26 cellular contexts compared by ENCODE assay signal in genomic region chr10:74208997-74209396, GRCh38.
"Had no signal": no experiment of that assay in that cellular context is flagged by ENCODE, and none has a peak within 500 bp of the region (broad histone marks: within the 10 kb centered on the region; RNA-seq: fewer than 3 reads in every experiment).

No MANE protein-coding gene starts in this region.

- H3K4me3 Mint-ChIP-seq: dendritic cell treated with granulocyte-macrophage colony-stimulating factor and Interleukin-4, amounts not matched to agents 40 ng/mL and 50 ng/mL, for 4 days; endodermal cell; naive thymus-derived CD4-positive, alpha-beta T cell; T-helper 1 cell treated with Interleukin-12 subunit alpha and Interleukin-12 subunit beta and Interleukin-4 antibody, amounts not matched to agents 30 μg/mL and 1 μg/mL, for 36 hours had no signal

- H3K27me3 Mint-ChIP-seq: dendritic cell treated with granulocyte-macrophage colony-stimulating factor and Interleukin-4, amounts not matched to agents 40 ng/mL and 50 ng/mL, for 4 days; naive thymus-derived CD4-positive, alpha-beta T cell had no signal

- ATAC-seq: activated CD4-positive, CD25-positive, alpha-beta regulatory T cell treated with anti-CD3 and anti-CD28 coated beads, Interleukin-2, amount 50 U/mL, for 24 hours; left cardiac atrium; left ventricle myocardium superior; naive thymus-derived CD4-positive, alpha-beta T cell had no signal

- H3K36me3 ChIP-seq: brain microvascular endothelial cell, right atrium auricular region had no signal

- H3K4me3 ChIP-seq: esophagus muscularis mucosa, right atrium auricular region, tibial nerve had no signal

- H3K27ac ChIP-seq: brain microvascular endothelial cell, esophagus muscularis mucosa, parathyroid adenoma, right atrium auricular region, tibial nerve, VCaP had no signal

- H3K27me3 ChIP-seq: brain microvascular endothelial cell, esophagus muscularis mucosa, right atrium auricular region, tibial nerve had no signal

- H2AFZ ChIP-seq: parathyroid adenoma had no signal

- H3K4me1 Mint-ChIP-seq: endodermal cell had no signal

- H3K4me1 ChIP-seq: esophagus muscularis mucosa, right atrium auricular region, tibial nerve had no signal

- H3K9ac ChIP-seq: parathyroid adenoma had no signal

- H3K27ac Mint-ChIP-seq: dendritic cell treated with granulocyte-macrophage colony-stimulating factor and Interleukin-4, amounts not matched to agents 40 ng/mL and 50 ng/mL, for 4 days; endodermal cell; T-helper 1 cell treated with Interleukin-12 subunit alpha and Interleukin-12 subunit beta and Interleukin-4 antibody, amounts not matched to agents 30 μg/mL and 1 μg/mL, for 36 hours had no signal

- DNase-seq: activated CD4-positive, alpha-beta T cell treated with anti-CD3 and anti-CD28 coated beads for 48 hours; activated CD4-positive, alpha-beta T cell treated with anti-CD3 and anti-CD28 coated beads, Interleukin-2, amount 50 U/mL, for 48 hours; activated CD8-positive, alpha-beta memory T cell treated with anti-CD3 and anti-CD28 coated beads for 24 hours; activated gamma-delta T cell treated with Interleukin-2 at 50 U/mL for 16 hours; activated naive CD4-positive, alpha-beta T cell treated with anti-CD3 and anti-CD28 coated beads, Interleukin-2, amount 50 U/mL, for 16 hours; activated T-cell treated with anti-CD3 and anti-CD28 coated beads, Interleukin-2, amount 50 U/mL, for 1 hour; amniotic stem cell; brain microvascular endothelial cell; central memory CD4-positive, alpha-beta T cell; endodermal cell; islet precursor cell; left cardiac atrium; left ventricle myocardium superior; naive thymus-derived CD4-positive, alpha-beta T cell; nucleus accumbens; stimulated activated naive CD4-positive, alpha-beta T cell treated with Interleukin-2 at 50 U/mL for 16 hours; SW 1271; T-helper 9 cell had no signal

- H3K9me3 ChIP-seq: esophagus muscularis mucosa, right atrium auricular region, tibial nerve had no signal

- H3K9me3 Mint-ChIP-seq: dendritic cell treated with granulocyte-macrophage colony-stimulating factor and Interleukin-4, amounts not matched to agents 40 ng/mL and 50 ng/mL, for 4 days; endodermal cell; naive thymus-derived CD4-positive, alpha-beta T cell; T-helper 1 cell treated with Interleukin-12 subunit alpha and Interleukin-12 subunit beta and Interleukin-4 antibody, amounts not matched to agents 30 μg/mL and 1 μg/mL, for 36 hours had no signal
